Comparison of ENCODE assay signal across 8 cellular contexts in the genomic region with DNA sequence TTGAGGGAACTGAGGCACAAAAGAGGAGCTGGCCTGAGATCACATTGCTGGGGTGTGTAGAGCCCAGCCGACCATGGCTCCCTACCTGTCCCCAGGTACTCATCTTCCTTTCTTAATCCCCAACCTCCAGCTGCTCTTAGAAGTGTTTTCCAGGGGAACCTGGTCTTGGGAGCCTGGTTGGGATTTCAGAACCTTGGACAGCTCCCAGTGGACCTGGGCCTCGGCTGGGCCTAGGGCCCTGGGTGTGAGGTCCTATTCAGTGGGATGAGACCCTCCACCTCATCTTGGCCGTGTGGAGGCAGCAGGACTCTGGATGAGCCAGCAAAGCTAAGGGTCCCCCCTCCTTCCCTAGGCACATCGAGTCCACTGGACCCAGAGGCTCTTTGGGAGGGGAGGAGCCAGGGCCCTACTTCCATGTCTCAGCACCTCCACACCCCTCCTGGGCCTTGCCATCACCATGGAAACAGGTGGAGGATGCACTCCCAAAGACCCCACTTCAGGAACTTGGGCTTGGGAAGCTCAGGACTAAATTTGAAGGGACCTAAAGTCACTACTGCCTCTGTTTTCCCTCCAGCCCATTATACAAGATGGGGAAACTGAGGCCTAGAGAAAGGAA. TPM values are rescaled to one million over a fixed set of nuclear protein-coding genes. Genes with fewer than 3 reads are reported as not detected.
DNase-seq lines count a peak whose midpoint lies in the region; ATAC-seq and TF ChIP-seq lines count a peak whose summit lies in the region.

No MANE protein-coding gene starts in this region.

- no peaks in the 10 kb centered on the region for H3K9me2 ChIP-seq in Karpas-422 (replicated peaks; ENCODE audit: insufficient read depth, low read length)

- H4K20me1 ChIP-seq in Karpas-422 (ENCODE audit: insufficient read depth, low read depth, low read length): no peaks in the 10 kb centered on the region

- H2AFZ ChIP-seq in Karpas-422 (ENCODE audit: low read length): no peak overlapping the region

- ATAC-seq in GM21360 (IDR thresholded peaks at IDR 0.05; ENCODE audit: unreplicated experiment): no peak

- H3K4me3 ChIP-seq in Karpas-422 (ENCODE audit: low read length) (no peak overlapping the region), brain microvascular endothelial cell (ENCODE audit: low read depth, low read length) (no peak overlapping the region)

- DNase-seq in Daoy (ENCODE audit: low read depth) (peak; percentile 54), Karpas-422 (peak; percentile 69), brain microvascular endothelial cell (peak; percentile 31), medulla oblongata (ENCODE audit: extremely low spot score) (peak; percentile 7), NCI-H345 (lab: John Stamatoyannopoulos, UW) (no peak), DMS114 treated with DMSO at 0.1 percent for 48 hours (lab: John Stamatoyannopoulos, UW; ENCODE audit: unreplicated experiment) (no peak)
- no peak for DNase-seq in stimulated activated naive CD4-positive, alpha-beta T cell treated with Interleukin-2 at 50 U/mL for 16 hours (lab: John Stamatoyannopoulos, UW)

- no peak overlapping the region for H3K9ac ChIP-seq in Karpas-422 (ENCODE audit: low read length)

- in situ Hi-C loops in brain microvascular endothelial cell (cut with HindIII; ENCODE audit: low pct_ligation_motif_present, low sequenced_read_pairs): no loop called here

- no peak for TF ChIP-seq CTCF in brain microvascular endothelial cell (IDR thresholded peaks at IDR 0.05; ENCODE audit: low read depth, low read length, missing control alignments)

- H3K4me2 ChIP-seq in Karpas-422 (ENCODE audit: low read depth, low read length, poor library complexity, severe bottlenecking): no peak overlapping the region

- no peaks in the 10 kb centered on the region for H3K4me1 ChIP-seq in Karpas-422 (ENCODE audit: low read length)

- no peaks in the 10 kb centered on the region for H3K79me2 ChIP-seq in Karpas-422 (ENCODE audit: low read length)

- H3K9me3 ChIP-seq in Karpas-422 (ENCODE audit: low read length): no peaks in the 10 kb centered on the region

- no peak overlapping the region for H3K27ac ChIP-seq in Karpas-422 (ENCODE audit: low read length)
- H3K27ac ChIP-seq in brain microvascular endothelial cell: no peak overlapping the region

- H3K27me3 ChIP-seq in Karpas-422 (ENCODE audit: low read length) (no peaks in the 10 kb centered on the region), brain microvascular endothelial cell (replicated peaks) (no peaks in the 10 kb centered on the region)

- H3K36me3 ChIP-seq in Karpas-422 (ENCODE audit: insufficient read depth, low read length) (no peaks in the 10 kb centered on the region), brain microvascular endothelial cell (replicated peaks) (no peaks in the 10 kb centered on the region)

RNA-seq across cellular contexts. Expression of gene DLGAP4, which starts 38.5 kb away (rescaled TPM):
- total RNA-seq in Daoy (2014; rRNA removed; shearing (Covaris generic)): 12.9 and 17.2 TPM in 2 replicates
- total RNA-seq in Karpas-422 (2014; rRNA removed; shearing (Covaris generic); ENCODE audit: low replicate concordance): 7.5 and 7.6 TPM in 2 replicates

Comparison
In these comparisons a context has a peak if more than half of its experiments do, and no peak if none do; other contexts are left out.
1. DNase-seq: peak in Daoy (single experiment), Karpas-422 (single experiment), brain microvascular endothelial cell (single experiment) and medulla oblongata (single experiment); none in NCI-H345 (single experiment), stimulated activated naive CD4-positive, alpha-beta T cell treated with Interleukin-2 at 50 U/mL for 16 hours (single experiment) and DMS114 treated with DMSO at 0.1 percent for 48 hours (single experiment).